Comparison of ENCODE assay signal across 1 cellular context in genomic region chr1:31944205-31945089, GRCh38.
TF ChIP-seq lines count a peak whose summit lies in the region.

No MANE protein-coding gene starts in this region.

TF ChIP-seq in A549, 52 proteins besides CTCF, POLR2A, EP300 and RAD21 (continued from another document):
- TF ChIP-seq, protein P1, sequence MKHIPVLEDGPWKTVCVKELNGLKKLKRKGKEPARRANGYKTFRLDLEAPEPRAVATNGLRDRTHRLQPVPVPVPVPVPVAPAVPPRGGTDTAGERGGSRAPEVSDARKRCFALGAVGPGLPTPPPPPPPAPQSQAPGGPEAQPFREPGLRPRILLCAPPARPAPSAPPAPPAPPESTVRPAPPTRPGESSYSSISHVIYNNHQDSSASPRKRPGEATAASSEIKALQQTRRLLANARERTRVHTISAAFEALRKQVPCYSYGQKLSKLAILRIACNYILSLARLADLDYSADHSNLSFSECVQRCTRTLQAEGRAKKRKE (CRISPR knock-in tag; IDR thresholded peaks at IDR 0.05; ENCODE audit: low read depth): peak; percentile 72
- TF ChIP-seq REST (IDR thresholded peaks at IDR 0.05) (no peak), SMC3 (IDR thresholded peaks at IDR 0.05) (peak; percentile 38; the same call in 2 of the 3 replicates)
